ENCODE assay signal across 1 cellular context in the genomic region with DNA sequence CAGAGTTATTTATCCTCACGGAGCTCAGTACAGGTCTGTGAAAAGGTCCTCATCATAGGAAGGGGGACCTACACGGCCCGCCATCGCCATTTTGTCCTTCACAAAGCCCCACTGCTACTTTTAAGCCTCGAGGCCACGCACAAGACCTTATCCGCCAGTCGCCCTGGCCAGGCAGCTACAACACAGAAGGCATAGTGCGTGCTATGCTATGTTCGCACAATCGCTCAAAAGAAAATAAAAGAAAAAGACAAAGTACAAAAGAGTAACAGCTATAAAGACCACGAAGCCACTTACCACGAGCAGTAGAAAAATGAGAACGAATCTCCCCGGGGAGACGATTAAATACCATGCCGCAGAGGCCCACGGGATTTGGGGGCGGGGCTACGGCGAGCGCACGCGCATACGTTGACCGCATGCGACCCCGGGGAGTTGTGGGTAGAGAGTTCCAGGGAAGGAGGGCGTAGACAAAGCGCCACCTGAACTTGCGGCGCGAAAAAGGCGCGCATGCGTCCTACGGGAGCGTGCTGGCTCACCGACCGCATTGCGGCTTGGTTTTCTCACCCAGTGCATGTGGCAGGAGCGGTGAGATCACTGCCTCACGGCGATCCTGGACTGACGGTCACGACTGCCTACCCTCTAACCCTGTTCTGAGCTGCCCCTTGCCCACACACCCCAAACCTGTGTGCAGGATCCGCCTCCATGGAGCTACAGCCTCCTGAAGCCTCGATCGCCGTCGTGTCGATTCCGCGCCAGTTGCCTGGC.
TF ChIP-seq lines count a peak whose summit lies in the region.

No MANE protein-coding gene starts in this region.

TF ChIP-seq in WTC11, 78 proteins besides CTCF, POLR2A, EP300 and RAD21 (continued from another document and continues in another):
- TF ChIP-seq, protein P1, sequence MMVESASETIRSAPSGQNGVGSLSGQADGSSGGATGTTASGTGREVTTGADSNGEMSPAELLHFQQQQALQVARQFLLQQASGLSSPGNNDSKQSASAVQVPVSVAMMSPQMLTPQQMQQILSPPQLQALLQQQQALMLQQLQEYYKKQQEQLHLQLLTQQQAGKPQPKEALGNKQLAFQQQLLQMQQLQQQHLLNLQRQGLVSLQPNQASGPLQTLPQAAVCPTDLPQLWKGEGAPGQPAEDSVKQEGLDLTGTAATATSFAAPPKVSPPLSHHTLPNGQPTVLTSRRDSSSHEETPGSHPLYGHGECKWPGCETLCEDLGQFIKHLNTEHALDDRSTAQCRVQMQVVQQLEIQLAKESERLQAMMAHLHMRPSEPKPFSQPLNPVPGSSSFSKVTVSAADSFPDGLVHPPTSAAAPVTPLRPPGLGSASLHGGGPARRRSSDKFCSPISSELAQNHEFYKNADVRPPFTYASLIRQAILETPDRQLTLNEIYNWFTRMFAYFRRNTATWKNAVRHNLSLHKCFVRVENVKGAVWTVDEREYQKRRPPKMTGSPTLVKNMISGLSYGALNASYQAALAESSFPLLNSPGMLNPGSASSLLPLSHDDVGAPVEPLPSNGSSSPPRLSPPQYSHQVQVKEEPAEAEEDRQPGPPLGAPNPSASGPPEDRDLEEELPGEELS (CRISPR knock-in tag; IDR thresholded peaks at IDR 0.05) = peak; percentile 78
- TF ChIP-seq TEAD1 (CRISPR knock-in tag; IDR thresholded peaks at IDR 0.05) (peak; percentile 86; the same call in 1 of the 2 replicates), NFE2L1 (CRISPR knock-in tag; IDR thresholded peaks at IDR 0.05) (peak; percentile 88), SOX15 (CRISPR knock-in tag; IDR thresholded peaks at IDR 0.05) (no peak), MYBL2 (CRISPR knock-in tag; IDR thresholded peaks at IDR 0.05) (peak; percentile 31; the same call in 1 of the 2 replicates), PRRX2 (CRISPR knock-in tag; IDR thresholded peaks at IDR 0.05) (peak; percentile 58; the same call in 1 of the 2 replicates), ZNF671 (CRISPR knock-in tag; IDR thresholded peaks at IDR 0.05) (no peak), TP53 (CRISPR knock-in tag; IDR thresholded peaks at IDR 0.05) (peak; percentile 30; the same call in 1 of the 2 replicates), RELA (CRISPR knock-in tag; IDR thresholded peaks at IDR 0.05; ENCODE audit: borderline replicate concordance) (peak; percentile 72; the same call in 1 of the 2 replicates), GABPB1 (CRISPR knock-in tag; IDR thresholded peaks at IDR 0.05) (peak; percentile 67), GRHL2 (CRISPR knock-in tag; IDR thresholded peaks at IDR 0.05; ENCODE audit: insufficient replicate concordance, severe bottlenecking) (no peak)
- TF ChIP-seq, protein P2, sequence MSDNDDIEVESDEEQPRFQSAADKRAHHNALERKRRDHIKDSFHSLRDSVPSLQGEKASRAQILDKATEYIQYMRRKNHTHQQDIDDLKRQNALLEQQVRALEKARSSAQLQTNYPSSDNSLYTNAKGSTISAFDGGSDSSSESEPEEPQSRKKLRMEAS (CRISPR knock-in tag; IDR thresholded peaks at IDR 0.05) = peak; percentile 99
- TF ChIP-seq, protein P3, sequence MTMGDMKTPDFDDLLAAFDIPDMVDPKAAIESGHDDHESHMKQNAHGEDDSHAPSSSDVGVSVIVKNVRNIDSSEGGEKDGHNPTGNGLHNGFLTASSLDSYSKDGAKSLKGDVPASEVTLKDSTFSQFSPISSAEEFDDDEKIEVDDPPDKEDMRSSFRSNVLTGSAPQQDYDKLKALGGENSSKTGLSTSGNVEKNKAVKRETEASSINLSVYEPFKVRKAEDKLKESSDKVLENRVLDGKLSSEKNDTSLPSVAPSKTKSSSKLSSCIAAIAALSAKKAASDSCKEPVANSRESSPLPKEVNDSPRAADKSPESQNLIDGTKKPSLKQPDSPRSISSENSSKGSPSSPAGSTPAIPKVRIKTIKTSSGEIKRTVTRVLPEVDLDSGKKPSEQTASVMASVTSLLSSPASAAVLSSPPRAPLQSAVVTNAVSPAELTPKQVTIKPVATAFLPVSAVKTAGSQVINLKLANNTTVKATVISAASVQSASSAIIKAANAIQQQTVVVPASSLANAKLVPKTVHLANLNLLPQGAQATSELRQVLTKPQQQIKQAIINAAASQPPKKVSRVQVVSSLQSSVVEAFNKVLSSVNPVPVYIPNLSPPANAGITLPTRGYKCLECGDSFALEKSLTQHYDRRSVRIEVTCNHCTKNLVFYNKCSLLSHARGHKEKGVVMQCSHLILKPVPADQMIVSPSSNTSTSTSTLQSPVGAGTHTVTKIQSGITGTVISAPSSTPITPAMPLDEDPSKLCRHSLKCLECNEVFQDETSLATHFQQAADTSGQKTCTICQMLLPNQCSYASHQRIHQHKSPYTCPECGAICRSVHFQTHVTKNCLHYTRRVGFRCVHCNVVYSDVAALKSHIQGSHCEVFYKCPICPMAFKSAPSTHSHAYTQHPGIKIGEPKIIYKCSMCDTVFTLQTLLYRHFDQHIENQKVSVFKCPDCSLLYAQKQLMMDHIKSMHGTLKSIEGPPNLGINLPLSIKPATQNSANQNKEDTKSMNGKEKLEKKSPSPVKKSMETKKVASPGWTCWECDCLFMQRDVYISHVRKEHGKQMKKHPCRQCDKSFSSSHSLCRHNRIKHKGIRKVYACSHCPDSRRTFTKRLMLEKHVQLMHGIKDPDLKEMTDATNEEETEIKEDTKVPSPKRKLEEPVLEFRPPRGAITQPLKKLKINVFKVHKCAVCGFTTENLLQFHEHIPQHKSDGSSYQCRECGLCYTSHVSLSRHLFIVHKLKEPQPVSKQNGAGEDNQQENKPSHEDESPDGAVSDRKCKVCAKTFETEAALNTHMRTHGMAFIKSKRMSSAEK (CRISPR knock-in tag; IDR thresholded peaks at IDR 0.05; ENCODE audit: borderline replicate concordance) = peak; percentile 83
- TF ChIP-seq, protein P4, sequence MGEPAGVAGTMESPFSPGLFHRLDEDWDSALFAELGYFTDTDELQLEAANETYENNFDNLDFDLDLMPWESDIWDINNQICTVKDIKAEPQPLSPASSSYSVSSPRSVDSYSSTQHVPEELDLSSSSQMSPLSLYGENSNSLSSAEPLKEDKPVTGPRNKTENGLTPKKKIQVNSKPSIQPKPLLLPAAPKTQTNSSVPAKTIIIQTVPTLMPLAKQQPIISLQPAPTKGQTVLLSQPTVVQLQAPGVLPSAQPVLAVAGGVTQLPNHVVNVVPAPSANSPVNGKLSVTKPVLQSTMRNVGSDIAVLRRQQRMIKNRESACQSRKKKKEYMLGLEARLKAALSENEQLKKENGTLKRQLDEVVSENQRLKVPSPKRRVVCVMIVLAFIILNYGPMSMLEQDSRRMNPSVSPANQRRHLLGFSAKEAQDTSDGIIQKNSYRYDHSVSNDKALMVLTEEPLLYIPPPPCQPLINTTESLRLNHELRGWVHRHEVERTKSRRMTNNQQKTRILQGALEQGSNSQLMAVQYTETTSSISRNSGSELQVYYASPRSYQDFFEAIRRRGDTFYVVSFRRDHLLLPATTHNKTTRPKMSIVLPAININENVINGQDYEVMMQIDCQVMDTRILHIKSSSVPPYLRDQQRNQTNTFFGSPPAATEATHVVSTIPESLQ (CRISPR knock-in tag; IDR thresholded peaks at IDR 0.05) = 0 out of 2 replicates have a peak, but pooled peaks have one; percentile 72
- TF ChIP-seq, protein P5, sequence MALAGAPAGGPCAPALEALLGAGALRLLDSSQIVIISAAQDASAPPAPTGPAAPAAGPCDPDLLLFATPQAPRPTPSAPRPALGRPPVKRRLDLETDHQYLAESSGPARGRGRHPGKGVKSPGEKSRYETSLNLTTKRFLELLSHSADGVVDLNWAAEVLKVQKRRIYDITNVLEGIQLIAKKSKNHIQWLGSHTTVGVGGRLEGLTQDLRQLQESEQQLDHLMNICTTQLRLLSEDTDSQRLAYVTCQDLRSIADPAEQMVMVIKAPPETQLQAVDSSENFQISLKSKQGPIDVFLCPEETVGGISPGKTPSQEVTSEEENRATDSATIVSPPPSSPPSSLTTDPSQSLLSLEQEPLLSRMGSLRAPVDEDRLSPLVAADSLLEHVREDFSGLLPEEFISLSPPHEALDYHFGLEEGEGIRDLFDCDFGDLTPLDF (CRISPR knock-in tag; IDR thresholded peaks at IDR 0.05) = peak; percentile 46; the same call in 1 of the 2 replicates
- TF ChIP-seq, protein P6, sequence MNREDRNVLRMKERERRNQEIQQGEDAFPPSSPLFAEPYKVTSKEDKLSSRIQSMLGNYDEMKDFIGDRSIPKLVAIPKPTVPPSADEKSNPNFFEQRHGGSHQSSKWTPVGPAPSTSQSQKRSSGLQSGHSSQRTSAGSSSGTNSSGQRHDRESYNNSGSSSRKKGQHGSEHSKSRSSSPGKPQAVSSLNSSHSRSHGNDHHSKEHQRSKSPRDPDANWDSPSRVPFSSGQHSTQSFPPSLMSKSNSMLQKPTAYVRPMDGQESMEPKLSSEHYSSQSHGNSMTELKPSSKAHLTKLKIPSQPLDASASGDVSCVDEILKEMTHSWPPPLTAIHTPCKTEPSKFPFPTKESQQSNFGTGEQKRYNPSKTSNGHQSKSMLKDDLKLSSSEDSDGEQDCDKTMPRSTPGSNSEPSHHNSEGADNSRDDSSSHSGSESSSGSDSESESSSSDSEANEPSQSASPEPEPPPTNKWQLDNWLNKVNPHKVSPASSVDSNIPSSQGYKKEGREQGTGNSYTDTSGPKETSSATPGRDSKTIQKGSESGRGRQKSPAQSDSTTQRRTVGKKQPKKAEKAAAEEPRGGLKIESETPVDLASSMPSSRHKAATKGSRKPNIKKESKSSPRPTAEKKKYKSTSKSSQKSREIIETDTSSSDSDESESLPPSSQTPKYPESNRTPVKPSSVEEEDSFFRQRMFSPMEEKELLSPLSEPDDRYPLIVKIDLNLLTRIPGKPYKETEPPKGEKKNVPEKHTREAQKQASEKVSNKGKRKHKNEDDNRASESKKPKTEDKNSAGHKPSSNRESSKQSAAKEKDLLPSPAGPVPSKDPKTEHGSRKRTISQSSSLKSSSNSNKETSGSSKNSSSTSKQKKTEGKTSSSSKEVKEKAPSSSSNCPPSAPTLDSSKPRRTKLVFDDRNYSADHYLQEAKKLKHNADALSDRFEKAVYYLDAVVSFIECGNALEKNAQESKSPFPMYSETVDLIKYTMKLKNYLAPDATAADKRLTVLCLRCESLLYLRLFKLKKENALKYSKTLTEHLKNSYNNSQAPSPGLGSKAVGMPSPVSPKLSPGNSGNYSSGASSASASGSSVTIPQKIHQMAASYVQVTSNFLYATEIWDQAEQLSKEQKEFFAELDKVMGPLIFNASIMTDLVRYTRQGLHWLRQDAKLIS (CRISPR knock-in tag; IDR thresholded peaks at IDR 0.05; ENCODE audit: borderline replicate concordance) = no peak
- TF ChIP-seq, protein P7, sequence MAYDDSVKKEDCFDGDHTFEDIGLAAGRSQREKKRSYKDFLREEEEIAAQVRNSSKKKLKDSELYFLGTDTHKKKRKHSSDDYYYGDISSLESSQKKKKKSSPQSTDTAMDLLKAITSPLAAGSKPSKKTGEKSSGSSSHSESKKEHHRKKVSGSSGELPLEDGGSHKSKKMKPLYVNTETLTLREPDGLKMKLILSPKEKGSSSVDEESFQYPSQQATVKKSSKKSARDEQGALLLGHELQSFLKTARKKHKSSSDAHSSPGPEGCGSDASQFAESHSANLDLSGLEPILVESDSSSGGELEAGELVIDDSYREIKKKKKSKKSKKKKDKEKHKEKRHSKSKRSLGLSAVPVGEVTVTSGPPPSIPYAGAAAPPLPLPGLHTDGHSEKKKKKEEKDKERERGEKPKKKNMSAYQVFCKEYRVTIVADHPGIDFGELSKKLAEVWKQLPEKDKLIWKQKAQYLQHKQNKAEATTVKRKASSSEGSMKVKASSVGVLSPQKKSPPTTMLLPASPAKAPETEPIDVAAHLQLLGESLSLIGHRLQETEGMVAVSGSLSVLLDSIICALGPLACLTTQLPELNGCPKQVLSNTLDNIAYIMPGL (CRISPR knock-in tag; IDR thresholded peaks at IDR 0.05) = no peak
- TF ChIP-seq, protein P8, sequence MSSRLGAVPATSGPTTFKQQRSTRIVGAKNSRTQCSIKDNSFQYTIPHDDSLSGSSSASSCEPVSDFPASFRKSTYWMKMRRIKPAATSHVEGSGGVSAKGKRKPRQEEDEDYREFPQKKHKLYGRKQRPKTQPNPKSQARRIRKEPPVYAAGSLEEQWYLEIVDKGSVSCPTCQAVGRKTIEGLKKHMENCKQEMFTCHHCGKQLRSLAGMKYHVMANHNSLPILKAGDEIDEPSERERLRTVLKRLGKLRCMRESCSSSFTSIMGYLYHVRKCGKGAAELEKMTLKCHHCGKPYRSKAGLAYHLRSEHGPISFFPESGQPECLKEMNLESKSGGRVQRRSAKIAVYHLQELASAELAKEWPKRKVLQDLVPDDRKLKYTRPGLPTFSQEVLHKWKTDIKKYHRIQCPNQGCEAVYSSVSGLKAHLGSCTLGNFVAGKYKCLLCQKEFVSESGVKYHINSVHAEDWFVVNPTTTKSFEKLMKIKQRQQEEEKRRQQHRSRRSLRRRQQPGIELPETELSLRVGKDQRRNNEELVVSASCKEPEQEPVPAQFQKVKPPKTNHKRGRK (CRISPR knock-in tag; IDR thresholded peaks at IDR 0.05; ENCODE audit: borderline replicate concordance) = no peak
- TF ChIP-seq, protein P9, sequence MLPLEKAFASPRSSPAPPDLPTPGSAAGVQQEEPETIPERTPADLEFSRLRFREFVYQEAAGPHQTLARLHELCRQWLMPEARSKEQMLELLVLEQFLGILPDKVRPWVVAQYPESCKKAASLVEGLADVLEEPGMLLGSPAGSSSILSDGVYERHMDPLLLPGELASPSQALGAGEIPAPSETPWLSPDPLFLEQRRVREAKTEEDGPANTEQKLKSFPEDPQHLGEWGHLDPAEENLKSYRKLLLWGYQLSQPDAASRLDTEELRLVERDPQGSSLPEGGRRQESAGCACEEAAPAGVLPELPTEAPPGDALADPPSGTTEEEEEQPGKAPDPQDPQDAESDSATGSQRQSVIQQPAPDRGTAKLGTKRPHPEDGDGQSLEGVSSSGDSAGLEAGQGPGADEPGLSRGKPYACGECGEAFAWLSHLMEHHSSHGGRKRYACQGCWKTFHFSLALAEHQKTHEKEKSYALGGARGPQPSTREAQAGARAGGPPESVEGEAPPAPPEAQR (CRISPR knock-in tag; IDR thresholded peaks at IDR 0.05) = peak; percentile 39; the same call in 1 of the 2 replicates
- TF ChIP-seq, protein P10, sequence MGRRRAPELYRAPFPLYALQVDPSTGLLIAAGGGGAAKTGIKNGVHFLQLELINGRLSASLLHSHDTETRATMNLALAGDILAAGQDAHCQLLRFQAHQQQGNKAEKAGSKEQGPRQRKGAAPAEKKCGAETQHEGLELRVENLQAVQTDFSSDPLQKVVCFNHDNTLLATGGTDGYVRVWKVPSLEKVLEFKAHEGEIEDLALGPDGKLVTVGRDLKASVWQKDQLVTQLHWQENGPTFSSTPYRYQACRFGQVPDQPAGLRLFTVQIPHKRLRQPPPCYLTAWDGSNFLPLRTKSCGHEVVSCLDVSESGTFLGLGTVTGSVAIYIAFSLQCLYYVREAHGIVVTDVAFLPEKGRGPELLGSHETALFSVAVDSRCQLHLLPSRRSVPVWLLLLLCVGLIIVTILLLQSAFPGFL (CRISPR knock-in tag; IDR thresholded peaks at IDR 0.05; ENCODE audit: borderline replicate concordance) = peak; percentile 76; the same call in 1 of the 2 replicates
- TF ChIP-seq, protein P11, sequence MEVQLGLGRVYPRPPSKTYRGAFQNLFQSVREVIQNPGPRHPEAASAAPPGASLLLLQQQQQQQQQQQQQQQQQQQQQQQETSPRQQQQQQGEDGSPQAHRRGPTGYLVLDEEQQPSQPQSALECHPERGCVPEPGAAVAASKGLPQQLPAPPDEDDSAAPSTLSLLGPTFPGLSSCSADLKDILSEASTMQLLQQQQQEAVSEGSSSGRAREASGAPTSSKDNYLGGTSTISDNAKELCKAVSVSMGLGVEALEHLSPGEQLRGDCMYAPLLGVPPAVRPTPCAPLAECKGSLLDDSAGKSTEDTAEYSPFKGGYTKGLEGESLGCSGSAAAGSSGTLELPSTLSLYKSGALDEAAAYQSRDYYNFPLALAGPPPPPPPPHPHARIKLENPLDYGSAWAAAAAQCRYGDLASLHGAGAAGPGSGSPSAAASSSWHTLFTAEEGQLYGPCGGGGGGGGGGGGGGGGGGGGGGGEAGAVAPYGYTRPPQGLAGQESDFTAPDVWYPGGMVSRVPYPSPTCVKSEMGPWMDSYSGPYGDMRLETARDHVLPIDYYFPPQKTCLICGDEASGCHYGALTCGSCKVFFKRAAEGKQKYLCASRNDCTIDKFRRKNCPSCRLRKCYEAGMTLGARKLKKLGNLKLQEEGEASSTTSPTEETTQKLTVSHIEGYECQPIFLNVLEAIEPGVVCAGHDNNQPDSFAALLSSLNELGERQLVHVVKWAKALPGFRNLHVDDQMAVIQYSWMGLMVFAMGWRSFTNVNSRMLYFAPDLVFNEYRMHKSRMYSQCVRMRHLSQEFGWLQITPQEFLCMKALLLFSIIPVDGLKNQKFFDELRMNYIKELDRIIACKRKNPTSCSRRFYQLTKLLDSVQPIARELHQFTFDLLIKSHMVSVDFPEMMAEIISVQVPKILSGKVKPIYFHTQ (CRISPR knock-in tag; IDR thresholded peaks at IDR 0.05) = peak; percentile 93; the same call in 1 of the 2 replicates
